8 cellular contexts compared by ENCODE assay signal in the genomic region with DNA sequence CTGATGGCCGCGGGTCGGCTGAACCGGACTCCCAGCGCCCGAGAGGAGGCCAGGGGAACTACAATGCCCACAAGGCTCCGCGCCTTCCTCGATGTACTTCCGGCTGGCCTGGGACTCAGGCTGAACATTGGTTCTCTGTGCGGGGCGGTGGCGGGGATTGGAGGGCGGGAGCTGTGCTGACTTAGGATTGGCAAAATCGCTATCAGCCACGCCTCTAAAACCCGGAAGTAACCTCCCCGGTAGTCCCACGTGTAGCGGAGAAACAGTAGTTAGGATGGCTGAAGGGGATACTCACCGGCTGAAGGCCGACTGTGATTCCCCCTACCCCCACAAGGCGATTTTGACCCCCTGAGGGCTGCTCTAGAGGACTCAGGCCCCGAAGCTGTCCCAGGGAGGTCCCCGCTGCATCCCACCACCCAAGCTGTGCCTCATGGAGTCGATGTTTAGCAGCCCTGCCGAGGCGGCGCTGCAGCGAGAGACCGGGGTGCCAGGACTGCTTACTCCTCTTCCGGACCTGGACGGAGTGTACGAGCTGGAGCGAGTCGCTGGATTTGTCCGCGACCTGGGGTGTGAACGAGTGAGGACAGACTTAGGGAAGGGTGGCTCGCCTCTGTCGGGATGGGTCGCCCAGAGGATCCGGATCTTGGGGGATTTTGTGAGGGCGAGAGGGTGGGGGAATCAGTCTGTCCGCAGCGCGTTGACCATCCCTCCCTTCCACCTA. TPM values are rescaled to one million over a fixed set of nuclear protein-coding genes. Genes with fewer than 3 reads are reported as not detected.
DNase-seq lines count a peak whose midpoint lies in the region; ATAC-seq and TF ChIP-seq lines count a peak whose summit lies in the region.

A gene with protein sequence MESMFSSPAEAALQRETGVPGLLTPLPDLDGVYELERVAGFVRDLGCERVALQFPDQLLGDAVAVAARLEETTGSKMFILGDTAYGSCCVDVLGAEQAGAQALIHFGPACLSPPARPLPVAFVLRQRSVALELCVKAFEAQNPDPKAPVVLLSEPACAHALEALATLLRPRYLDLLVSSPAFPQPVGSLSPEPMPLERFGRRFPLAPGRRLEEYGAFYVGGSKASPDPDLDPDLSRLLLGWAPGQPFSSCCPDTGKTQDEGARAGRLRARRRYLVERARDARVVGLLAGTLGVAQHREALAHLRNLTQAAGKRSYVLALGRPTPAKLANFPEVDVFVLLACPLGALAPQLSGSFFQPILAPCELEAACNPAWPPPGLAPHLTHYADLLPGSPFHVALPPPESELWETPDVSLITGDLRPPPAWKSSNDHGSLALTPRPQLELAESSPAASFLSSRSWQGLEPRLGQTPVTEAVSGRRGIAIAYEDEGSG (plus strand): TSS at position 265 of the 721 bp plus-strand sequence. CDS start 166 bp downstream, at position 431.

- peaks cover 34% of the 10 kb centered on the region for H3K4me1 Mint-ChIP-seq in dendritic cell treated with granulocyte-macrophage colony-stimulating factor and Interleukin-4, amounts not matched to agents 40 ng/mL and 50 ng/mL, for 4 days (ENCODE audit: low read depth)

- intact Hi-C loops in dendritic cell treated with granulocyte-macrophage colony-stimulating factor and Interleukin-4, amounts not matched to agents 40 ng/mL and 50 ng/mL, for 4 days (cut with micrococcal nuclease) = loop anchor here (1.0 kb wide), 1 partner anchor 24 kb away; a partner anchor contains a TSS
- intact Hi-C loops in left lung (cut with DNase I) = no loop called here

- peak within 1 kb of the TSS; percentile 82 for H3K27ac Mint-ChIP-seq in dendritic cell treated with granulocyte-macrophage colony-stimulating factor and Interleukin-4, amounts not matched to agents 40 ng/mL and 50 ng/mL, for 4 days

- peak; percentile 71 for ATAC-seq in GM19324 (IDR thresholded peaks at IDR 0.05; ENCODE audit: low FRiP score, unreplicated experiment)
- peak; percentile 53 for ATAC-seq in HG03469 (IDR thresholded peaks at IDR 0.05; ENCODE audit: unreplicated experiment)
- ATAC-seq in left lung = peak; percentile 93

- H3K27me3 ChIP-seq in BLaER1 (no peaks in the 10 kb centered on the region), left lung (no peaks in the 10 kb centered on the region)

- H3K27me3 Mint-ChIP-seq in dendritic cell treated with granulocyte-macrophage colony-stimulating factor and Interleukin-4, amounts not matched to agents 40 ng/mL and 50 ng/mL, for 4 days = no peaks in the 10 kb centered on the region

- no peaks in the 10 kb centered on the region for H3K9me3 ChIP-seq in BLaER1
- H3K9me3 ChIP-seq in left lung = no peaks in the 10 kb centered on the region

- H3K4me1 ChIP-seq in BLaER1 (peaks cover 23% of the 10 kb centered on the region), left lung (peaks cover 11 to 23% of the 10 kb centered on the region in 2 donors)

- TF ChIP-seq CTCF in left lung (IDR thresholded peaks at IDR 0.05) = peak in 1 of 2 donors; percentile 18

- peaks cover 19% of the 10 kb centered on the region; the same call in 1 of the 2 replicates for H4K20me1 ChIP-seq in BLaER1

- H3K9me3 Mint-ChIP-seq in dendritic cell treated with granulocyte-macrophage colony-stimulating factor and Interleukin-4, amounts not matched to agents 40 ng/mL and 50 ng/mL, for 4 days = no peaks in the 10 kb centered on the region

- H3K4me3 ChIP-seq in BLaER1 = peak within 1 kb of the TSS; percentile 94
- H3K4me3 ChIP-seq in left lung = peak within 1 kb of the TSS; percentile 62 to 69

- H3K36me3 ChIP-seq in BLaER1 (peaks cover 53% of the 10 kb centered on the region), left lung (peaks cover 0 to 36% of the 10 kb centered on the region in 2 donors)

- peak; percentile 100 for DNase-seq in NCI-H748 (lab: John Stamatoyannopoulos, UW; ENCODE audit: unreplicated experiment)
- peak; percentile 95 for DNase-seq in activated CD4-positive, alpha-beta T cell treated with anti-CD3 and anti-CD28 coated beads, Interleukin-2, amount 50 U/mL, for 1 hour
- DNase-seq in left lung = peak; percentile 98
- peak; percentile 91 to 92 for DNase-seq in stimulated activated CD4-positive, alpha-beta T cell treated with anti-CD3 and anti-CD28 coated beads, Interleukin-2, amount 100 ng/mL, for 48 hours

- H3K36me3 Mint-ChIP-seq in dendritic cell treated with granulocyte-macrophage colony-stimulating factor and Interleukin-4, amounts not matched to agents 40 ng/mL and 50 ng/mL, for 4 days (ENCODE audit: low read depth) = peaks cover 27% of the 10 kb centered on the region

- H3K9ac ChIP-seq in BLaER1 = peak within 1 kb of the TSS; percentile 87

- H3K27ac ChIP-seq in BLaER1 (peak within 1 kb of the TSS; percentile 78), left lung (no peak within 1 kb of the TSS)

- peak within 1 kb of the TSS; percentile 83 for H3K4me3 Mint-ChIP-seq in dendritic cell treated with granulocyte-macrophage colony-stimulating factor and Interleukin-4, amounts not matched to agents 40 ng/mL and 50 ng/mL, for 4 days

- peak within 1 kb of the TSS; percentile 100 for H3K4me2 ChIP-seq in BLaER1

RNA-seq across cellular contexts. Expression of the gene that starts here (rescaled TPM):
- 10 to 100 TPM; 13.5 to 23.4 TPM for total RNA-seq in left lung
